8 cellular contexts compared by ENCODE assay signal in genomic region chr13:97369269-97369893, GRCh38.
DNase-seq lines count a peak whose midpoint lies in the region; ATAC-seq and TF ChIP-seq lines count a peak whose summit lies in the region.

No MANE protein-coding gene starts in this region.

- POLR2A ChIA-PET in A673 (lab: Charles Lee; ENCODE audit: low non-redundant PET), result no interaction called here
- POLR2A ChIA-PET in activated CD8-positive, alpha-beta T cell treated with anti-CD3 and anti-CD28 coated beads for 36 hours (lab: Charles Lee), result no interaction called here

- TF ChIP-seq CTCF in A673 (conservative IDR thresholded peaks at IDR 0.05; ENCODE audit: low read depth, low read length), result no peak
- no peak for TF ChIP-seq CTCF in activated CD8-positive, alpha-beta T cell treated with anti-CD3 and anti-CD28 coated beads for 36 hours (IDR thresholded peaks at IDR 0.05)

- H3K27me3 Mint-ChIP-seq in activated CD8-positive, alpha-beta T cell treated with anti-CD3 and anti-CD28 coated beads for 36 hours, result no peaks in the 10 kb centered on the region

- no TSS peak for BruUV-seq in A673 (replicated peaks; lab: Mats Ljungman, UMichigan)

- DNase-seq in A673 (ENCODE audit: low spot score) (peak; percentile 31), left lobe of liver (ENCODE audit: low spot score) (no peak), aorta (no peak), HAP-1 (ENCODE audit: low spot score in 2 of 2) (no peak), amygdala (lab: John Stamatoyannopoulos, UW) (no peak)
- DNase-seq in activated CD8-positive, alpha-beta T cell treated with anti-CD3 and anti-CD28 coated beads for 36 hours, result no peak

- peaks cover 8% of the 10 kb centered on the region for H3K36me3 Mint-ChIP-seq in activated CD8-positive, alpha-beta T cell treated with anti-CD3 and anti-CD28 coated beads for 36 hours (ENCODE audit: low read depth)

- H3K9me3 Mint-ChIP-seq in activated CD8-positive, alpha-beta T cell treated with anti-CD3 and anti-CD28 coated beads for 36 hours, result no peaks in the 10 kb centered on the region

- peaks cover 14% of the 10 kb centered on the region for H3K4me1 Mint-ChIP-seq in activated CD8-positive, alpha-beta T cell treated with anti-CD3 and anti-CD28 coated beads for 36 hours (ENCODE audit: low read depth)

- WGBS in aorta, 2 donors, result 19 to 21% methylated on average over 4 of the region's 4 CpGs

- CTCF ChIA-PET in A673 (lab: Charles Lee), result no interaction called here
- CTCF ChIA-PET in activated CD8-positive, alpha-beta T cell treated with anti-CD3 and anti-CD28 coated beads for 36 hours (lab: Charles Lee), result interaction anchor here (4.8 to 18.7 kb wide), 2 partner anchors 10 to 260 kb away, joined by 25 to 245 read pairs; no protein-coding TSS in a partner anchor

- H3K9me3 ChIP-seq in A673 (ENCODE audit: low read depth, low read length, poor library complexity, severe bottlenecking), result no peaks in the 10 kb centered on the region
- H3K9me3 ChIP-seq in aorta (ENCODE audit: control insufficient read depth, low read length), result no peaks in the 10 kb centered on the region
- no peaks in the 10 kb centered on the region for H3K9me3 ChIP-seq in HAP-1

- H3K27ac ChIP-seq in A673 (ENCODE audit: low read depth, low read length, poor library complexity, severe bottlenecking), result peak overlapping the region; percentile 26
- H3K27ac ChIP-seq in aorta (ENCODE audit: low read depth in 1 of 2, low read length in 2 of 2), result no peak overlapping the region

- intact Hi-C loops in A673 (cut with micrococcal nuclease; ENCODE audit: unreplicated experiment), result loop anchor here (10.0 kb wide), 1 partner anchor 205 kb away; no protein-coding TSS in a partner anchor
- intact Hi-C loops in activated CD8-positive, alpha-beta T cell treated with anti-CD3 and anti-CD28 coated beads for 36 hours (cut with micrococcal nuclease), result no loop called here
- intact Hi-C loops in aorta (cut with DNase I), result no loop called here

- H3K4me1 ChIP-seq in A673 (ENCODE audit: insufficient read depth, low read length, poor library complexity, severe bottlenecking) (peaks cover 4% of the 10 kb centered on the region), aorta (ENCODE audit: control insufficient read depth in 1 of 2, insufficient read depth in 2 of 2, low read length in 2 of 2) (no peaks in the 10 kb centered on the region), HAP-1 (peaks cover 8% of the 10 kb centered on the region)

- H3K27ac Mint-ChIP-seq in activated CD8-positive, alpha-beta T cell treated with anti-CD3 and anti-CD28 coated beads for 36 hours, result peak overlapping the region; percentile 62

- ATAC-seq in GM18519 (IDR thresholded peaks at IDR 0.05; ENCODE audit: low FRiP score, unreplicated experiment) (peak; percentile 73), HG03039 (IDR thresholded peaks at IDR 0.05; ENCODE audit: unreplicated experiment) (peak; percentile 39), left lobe of liver (peak; percentile 91), aorta (ENCODE audit: low FRiP score) (no peak)
- peak; percentile 53 for ATAC-seq in activated CD8-positive, alpha-beta T cell treated with anti-CD3 and anti-CD28 coated beads for 36 hours

- H3K4me3 ChIP-seq in A673 (ENCODE audit: low read depth, low read length, poor library complexity, severe bottlenecking), result peak overlapping the region; percentile 36
- H3K4me3 ChIP-seq in aorta (ENCODE audit: low read length in 2 of 2), result peak overlapping the region; percentile 46 to 72
- no peak overlapping the region for H3K4me3 ChIP-seq in HAP-1

- H3K27me3 ChIP-seq in A673 (replicated peaks; ENCODE audit: insufficient read depth, low read depth, low read length, poor library complexity), result no peaks in the 10 kb centered on the region
- H3K27me3 ChIP-seq in aorta (ENCODE audit: control insufficient read depth in 1 of 2, insufficient read depth in 2 of 2, low read length in 1 of 2), result no peaks in the 10 kb centered on the region
- H3K27me3 ChIP-seq in HAP-1 (ENCODE audit: low read depth), result no peaks in the 10 kb centered on the region

- peak overlapping the region; percentile 66 for H3K4me3 Mint-ChIP-seq in activated CD8-positive, alpha-beta T cell treated with anti-CD3 and anti-CD28 coated beads for 36 hours

- in situ Hi-C loops in HAP-1 (cut with MboI; ENCODE audit: low sequenced_read_pairs), result no loop called here

- no peaks in the 10 kb centered on the region for H3K36me3 ChIP-seq in A673 (ENCODE audit: insufficient read depth, low read length, poor library complexity, severe bottlenecking)
- H3K36me3 ChIP-seq in aorta (ENCODE audit: control insufficient read depth in 1 of 2, insufficient read depth in 2 of 2, low read length in 1 of 2), result peaks cover 0 to 6% of the 10 kb centered on the region in 2 donors
- no peaks in the 10 kb centered on the region for H3K36me3 ChIP-seq in HAP-1 (replicated peaks)
